29 cellular contexts compared by ENCODE assay signal in the genomic region with DNA sequence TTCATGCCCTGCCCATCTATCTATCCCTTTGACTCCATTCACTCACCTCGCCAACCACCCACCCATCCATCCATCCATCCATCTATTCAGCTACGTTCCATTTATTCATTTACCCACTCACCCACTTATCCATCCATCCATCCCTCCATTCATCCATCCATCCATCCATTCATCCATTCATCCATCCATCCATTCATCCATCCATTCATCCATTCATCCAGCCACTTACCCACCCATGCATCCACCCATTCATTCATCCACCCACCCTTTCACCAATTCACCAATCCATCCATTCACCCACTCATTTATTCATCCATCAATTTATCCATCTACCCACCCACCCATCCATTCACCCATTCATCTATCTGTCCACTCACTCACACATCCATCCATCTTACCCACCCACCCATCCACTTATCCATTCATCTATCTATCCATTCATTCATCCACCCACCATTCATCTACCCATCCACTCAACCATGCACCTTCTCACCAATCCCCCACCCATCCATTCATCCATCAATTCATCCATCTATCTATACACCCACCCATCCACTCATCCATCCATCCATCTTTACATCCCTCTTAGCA. TPM values are rescaled to one million over a fixed set of nuclear protein-coding genes. Genes with fewer than 3 reads are reported as not detected.
"Had no signal": no experiment of that assay in that cellular context is flagged by ENCODE, and none has a peak within 500 bp of the region (broad histone marks: within the 10 kb centered on the region; RNA-seq: fewer than 3 reads in every experiment).

No MANE protein-coding gene starts in this region.

- H3K4me1 ChIP-seq: tibial artery, upper lobe of right lung, uterus had no signal

- H3K4me3 ChIP-seq: left lung, lower lobe of right lung, ovary, right atrium auricular region, skin epidermis, stomach, suprapubic skin, thoracic aorta, tibial artery, upper lobe of right lung, uterus had no signal

- H3K36me3 ChIP-seq: left lung, lower lobe of right lung, ovary, right atrium auricular region, stomach, suprapubic skin, thoracic aorta, tibial artery, upper lobe of right lung, uterus had no signal

- H3K9me3 ChIP-seq: left lung, lower lobe of right lung, ovary, right atrium auricular region, stomach, suprapubic skin, thoracic aorta, tibial artery, upper lobe of right lung, uterus had no signal

- H3K4me3 Mint-ChIP-seq: immature natural killer cell; naive thymus-derived CD8-positive, alpha-beta T cell; nephron; stimulated activated naive B cell treated with anti-CD40 and anti-IgM and Interleukin-4, amounts not matched to agents 10 μg/mL and 1 μg/mL and 100 μg/mL, for 72 hours had no signal

- DNase-seq: hippocampal formation; immature natural killer cell; left colon; lower lobe of right lung; mammary epithelial cell; mesenchymal stem cell; ovary; stimulated activated CD4-positive, alpha-beta T cell treated with anti-CD3 and anti-CD28 coated beads, Interleukin-12 subunit alpha, Interleukin-12 subunit beta, amount 100 ng/mL, for 4 hours; stimulated activated CD4-positive, alpha-beta T cell treated with anti-CD3 and anti-CD28 coated beads, Interleukin-15, amount 100 ng/mL, for 24 hours; stimulated activated CD4-positive, alpha-beta T cell treated with anti-CD3 and anti-CD28 coated beads, Interleukin-2, amount 100 ng/mL, for 24 hours; stimulated activated CD4-positive, alpha-beta T cell treated with anti-CD3 and anti-CD28 coated beads, Interleukin-4, amount 100 ng/mL, for 1 hour; stimulated activated naive B cell treated with anti-CD40 and anti-IgM and Interleukin-4, amounts not matched to agents 10 μg/mL and 1 μg/mL and 100 μg/mL, for 72 hours; stimulated activated naive CD8-positive, alpha-beta T cell treated with anti-CD3 and anti-CD28 coated beads, Interleukin-15, Interleukin-2, amounts not matched to agents 100 U/mL and 50 U/mL, for 24 hours; stomach; tibial artery; trophoblast cell; upper lobe of right lung; uterus had no signal

- H3K27ac ChIP-seq: left lung, lower lobe of right lung, ovary, stomach, suprapubic skin, thoracic aorta, tibial artery, upper lobe of right lung, uterus had no signal

- H3K27ac Mint-ChIP-seq: immature natural killer cell; naive thymus-derived CD8-positive, alpha-beta T cell; nephron; progenitor cell of endocrine pancreas; stimulated activated naive B cell treated with anti-CD40 and anti-IgM and Interleukin-4, amounts not matched to agents 10 μg/mL and 1 μg/mL and 100 μg/mL, for 72 hours had no signal

- ATAC-seq: left colon; left lung; lower lobe of right lung; naive thymus-derived CD8-positive, alpha-beta T cell; sciatic nerve; stimulated activated naive B cell treated with anti-CD40 and anti-IgM and Interleukin-4, amounts not matched to agents 10 μg/mL and 1 μg/mL and 100 μg/mL, for 72 hours; stimulated activated naive CD8-positive, alpha-beta T cell treated with anti-CD3 and anti-CD28 coated beads, Interleukin-15, Interleukin-2, amounts not matched to agents 100 U/mL and 50 U/mL, for 24 hours; upper lobe of right lung had no signal

- H3K4me1 Mint-ChIP-seq: nephron had no signal

- FAIRE-seq: islet of Langerhans, kidney had no signal

- H3K27me3 ChIP-seq: left lung, ovary, right atrium auricular region, stomach, suprapubic skin, tibial artery, upper lobe of right lung, uterus had no signal

- H3K9me3 Mint-ChIP-seq: immature natural killer cell; naive thymus-derived CD8-positive, alpha-beta T cell; nephron had no signal

- H3K36me3 Mint-ChIP-seq: immature natural killer cell; naive thymus-derived CD8-positive, alpha-beta T cell; stimulated activated naive B cell treated with anti-CD40 and anti-IgM and Interleukin-4, amounts not matched to agents 10 μg/mL and 1 μg/mL and 100 μg/mL, for 72 hours had no signal

RNA-seq across cellular contexts. Expression of a gene that starts 19.5 kb away (rescaled TPM):
- total RNA-seq: mammary epithelial cell; naive thymus-derived CD8-positive, alpha-beta T cell had no signal
